8 cellular contexts compared by ENCODE assay signal in genomic region chr17:3965123-3965800, GRCh38. TPM values are rescaled to one million over a fixed set of nuclear protein-coding genes. Genes with fewer than 3 reads are reported as not detected.
DNase-seq lines count a peak whose midpoint lies in the region; TF ChIP-seq lines count a peak whose summit lies in the region.

No MANE protein-coding gene starts in this region.

- no peak overlapping the region for H3K27ac Mint-ChIP-seq in osteocyte (ENCODE audit: unreplicated experiment)
- peak overlapping the region; percentile 50 for H3K27ac Mint-ChIP-seq in type B pancreatic cell

- in situ Hi-C loops in G401 (cut with HindIII; ENCODE audit: low sequenced_read_pairs): no loop called here

- H3K9me3 Mint-ChIP-seq in osteocyte (ENCODE audit: unreplicated experiment): no peaks in the 10 kb centered on the region
- H3K9me3 Mint-ChIP-seq in type B pancreatic cell: no peaks in the 10 kb centered on the region

- H3K27me3 ChIP-seq in HL-60 (ENCODE audit: insufficient read depth, poor library complexity, severe bottlenecking): no peaks in the 10 kb centered on the region

- DNase-seq in G401 (ENCODE audit: low spot score) (peak; percentile 12), HL-60 (ENCODE audit: low read depth in 1 of 2, low spot score in 1 of 2) (peak in 1 of 2 experiments; percentile 86), OCI-M1 (lab: John Stamatoyannopoulos, UW) (peak; percentile 97), foreskin fibroblast (peak in 1 of 2 donors; percentile 64), osteocyte (ENCODE audit: extremely low spot score, unreplicated experiment) (no peak), type B pancreatic cell (ENCODE audit: extremely low spot score, unreplicated experiment) (no peak), kidney glomerular epithelial cell (lab: John Stamatoyannopoulos, UW) (no peak)
- DNase-seq in activated T-cell treated with anti-CD3 and anti-CD28 coated beads, Interleukin-2, amount 50 U/mL, for 1 hour: peak; percentile 70

- peak overlapping the region; percentile 79 for H3K27ac ChIP-seq in HL-60 (replicated peaks)

- no peaks in the 10 kb centered on the region for H3K36me3 Mint-ChIP-seq in osteocyte (ENCODE audit: unreplicated experiment)
- no peaks in the 10 kb centered on the region for H3K36me3 Mint-ChIP-seq in type B pancreatic cell

- H3K27me3 Mint-ChIP-seq in osteocyte (ENCODE audit: unreplicated experiment): peaks cover 47% of the 10 kb centered on the region
- peaks cover 67% of the 10 kb centered on the region for H3K27me3 Mint-ChIP-seq in type B pancreatic cell

- H3K4me3 ChIP-seq in HL-60 (replicated peaks; ENCODE audit: insufficient read depth, low read length) (peak overlapping the region; percentile 70), foreskin fibroblast (ENCODE audit: low read depth in 1 of 2, low read length in 2 of 2) (peak overlapping the region; percentile 43 to 46)

- TF ChIP-seq CTCF in HL-60 (IDR thresholded peaks at IDR 0.05; ENCODE audit: insufficient read depth, low read length) (no peak), foreskin fibroblast (IDR thresholded peaks at IDR 0.05; ENCODE audit: low read depth, low read length) (no peak), osteocyte (IDR thresholded peaks at IDR 0.05) (no peak), type B pancreatic cell (conservative IDR thresholded peaks at IDR 0.05) (no peak)

- H3K4me3 Mint-ChIP-seq in osteocyte (ENCODE audit: unreplicated experiment) (peak overlapping the region; percentile 44), type B pancreatic cell (peak overlapping the region; percentile 79)

- peaks cover 20% of the 10 kb centered on the region for H3K4me1 Mint-ChIP-seq in osteocyte (ENCODE audit: unreplicated experiment)
- peaks cover 15% of the 10 kb centered on the region for H3K4me1 Mint-ChIP-seq in type B pancreatic cell (ENCODE audit: unreplicated experiment)

RNA-seq across cellular contexts. Expression of gene ATP2A3, which starts 1.0 kb away (rescaled TPM):
- total RNA-seq in G401 (2014; rRNA removed; shearing (Covaris generic)): 4.2 and 4.5 TPM in 2 replicates
- total RNA-seq in osteocyte: not detected in 2 replicates
- total RNA-seq in type B pancreatic cell (ENCODE audit: low replicate concordance): 33.2 and 58.6 TPM in 2 replicates

RNA-seq across cellular contexts. Expression of gene P2RX1, which starts 49.0 kb away (rescaled TPM):
- not detected in 2 replicates for total RNA-seq in G401 (2014; rRNA removed; shearing (Covaris generic))
- total RNA-seq in osteocyte (not detected in 2 replicates), type B pancreatic cell (ENCODE audit: low replicate concordance) (0.36 TPM in 1 of 2 replicates, not detected in the other)

Comparison
In these comparisons a context has a peak if more than half of its experiments do, and no peak if none do; other contexts are left out.
1. DNase-seq: peak in G401 (single experiment), OCI-M1 (single experiment) and activated T-cell treated with anti-CD3 and anti-CD28 coated beads, Interleukin-2, amount 50 U/mL, for 1 hour (single experiment); none in osteocyte (single experiment), type B pancreatic cell (single experiment) and kidney glomerular epithelial cell (single experiment).